20 cellular contexts compared by ENCODE assay signal in the genomic region with DNA sequence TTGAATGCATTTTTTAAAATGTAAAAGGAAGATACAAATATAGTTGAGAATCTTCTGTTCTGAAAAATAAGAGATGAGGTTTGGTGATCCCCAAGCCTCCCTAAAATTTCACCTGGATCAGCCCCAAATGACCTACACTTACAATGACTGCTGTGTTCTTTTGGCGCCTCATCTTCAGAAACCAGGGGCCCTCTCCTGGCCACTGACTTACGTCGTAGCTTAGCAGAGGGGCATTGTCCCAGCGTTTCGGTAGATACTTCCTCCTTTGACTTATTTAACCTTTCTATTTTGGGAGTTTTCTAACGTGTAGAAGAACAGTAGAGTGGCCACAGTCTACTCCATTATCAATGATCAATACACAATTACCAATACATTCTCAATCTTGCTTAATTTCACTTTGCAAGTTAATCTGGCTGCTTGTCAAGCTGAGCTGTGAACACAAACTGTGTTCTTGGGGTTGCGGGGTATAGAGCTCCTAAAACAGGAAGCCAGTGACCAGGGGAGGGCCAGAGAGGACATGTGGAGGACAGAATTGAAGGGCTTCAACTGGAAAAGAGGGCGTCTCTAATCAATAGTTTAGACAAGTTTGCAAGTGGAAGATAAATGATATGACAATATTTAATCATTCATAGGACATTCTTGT.
DNase-seq lines count a peak whose midpoint lies in the region; ATAC-seq, FAIRE-seq and TF ChIP-seq lines count a peak whose summit lies in the region.
"Had no signal": no experiment of that assay in that cellular context is flagged by ENCODE, and none has a peak within 500 bp of the region (broad histone marks: within the 10 kb centered on the region; RNA-seq: fewer than 3 reads in every experiment).

No MANE protein-coding gene starts in this region.

- H3K4me1 ChIP-seq in HepG2 (ENCODE audit: insufficient read depth, low read length) = no peaks in the 10 kb centered on the region
- peaks cover 0 to 34% (median 2%) of the 10 kb centered on the region in 4 donors for H3K4me1 ChIP-seq in tibial nerve

- no peaks in the 10 kb centered on the region for H4K20me1 ChIP-seq in HepG2 (ENCODE audit: insufficient read depth, low read length)

- H3K4me1 Mint-ChIP-seq in T-helper 17 cell = peaks cover 10% of the 10 kb centered on the region

- no peak overlapping the region for H3K4me3 Mint-ChIP-seq in T-helper 17 cell
- H3K4me3 Mint-ChIP-seq: activated CD4-positive, alpha-beta memory T cell treated with anti-CD3 and anti-CD28 coated beads, Interleukin-2, amount 10 ng/mL, durations not matched to agents 7 days and 5 days; CD8-positive, alpha-beta T cell; HFFc6 had no signal

- 92% methylated on average over 8 of the region's 8 CpGs for WGBS in HepG2 (ENCODE audit: low lambda C conversion rate)
- 66 to 76% methylated on average over 8 of the region's 8 CpGs for WGBS in tibial nerve, 2 donors

- H3K27ac Mint-ChIP-seq in T-helper 17 cell = peak overlapping the region; percentile 61
- H3K27ac Mint-ChIP-seq: activated CD4-positive, alpha-beta memory T cell treated with anti-CD3 and anti-CD28 coated beads, Interleukin-2, amount 10 ng/mL, durations not matched to agents 7 days and 5 days; CD8-positive, alpha-beta T cell; HFFc6 had no signal

- TF ChIP-seq EP300 in HepG2 (IDR thresholded peaks at IDR 0.05; ENCODE audit: low read depth in 2 of 2, low read length in 2 of 2) (no peak), HepG2 (CRISPR knock-in tag; IDR thresholded peaks at IDR 0.05; ENCODE audit: borderline replicate concordance) (no peak), tibial nerve (IDR thresholded peaks at IDR 0.05) (no peak)

- ATAC-seq in left ventricle myocardium superior (no peak), left cardiac atrium (no peak), T-helper 17 cell (no peak), HepG2 (no peak), HG02759 (IDR thresholded peaks at IDR 0.05; ENCODE audit: unreplicated experiment) (no peak)
- ATAC-seq: CD8-positive, alpha-beta T cell; psoas muscle; Right ventricle myocardium inferior had no signal

- POLR2A ChIA-PET in HepG2 (lab: Yijun Ruan, JAX) = no interaction called here

- FAIRE-seq in HepG2 (lab: Jason Lieb, UNC) (no peak), GM12891 (lab: Jason Lieb, UNC) (no peak)

- intact Hi-C loops in left ventricle myocardium superior (cut with micrococcal nuclease) (no loop called here), left cardiac atrium (cut with DNase I) (no loop called here), HepG2 (cut with micrococcal nuclease; ENCODE audit: unreplicated experiment) (no loop called here)

- no peak for TF ChIP-seq CTCF in HepG2 (CRISPR knock-in tag; IDR thresholded peaks at IDR 0.05)
- TF ChIP-seq CTCF in tibial nerve (IDR thresholded peaks at IDR 0.05) = no peak

- H2AFZ ChIP-seq in HepG2 (ENCODE audit: low read length) = no peak overlapping the region

- in situ Hi-C loops in HepG2 (cut with HindIII; ENCODE audit: extremely low pct_ligation_motif_present, low pct_unique_long_range_greater_than_20kb) = no loop called here

- CTCF ChIA-PET in HepG2 (lab: Yijun Ruan, JAX; ENCODE audit: low intra/inter-chr PET ratio, low total read pairs) = no interaction called here

- H3K36me3 ChIP-seq in HepG2 (replicated peaks in 1 of 2; ENCODE audit: control insufficient read depth in 1 of 2, insufficient read depth in 2 of 2, low read length in 2 of 2) = peaks cover 0 to 1% of the 10 kb centered on the region in 2 experiments; a peak in 3 of 5 replicates
- no peaks in the 10 kb centered on the region for H3K36me3 ChIP-seq in tibial nerve
- H3K36me3 ChIP-seq: esophagus squamous epithelium, heart right ventricle had no signal

- H3K4me3 ChIP-seq in HepG2 (replicated peaks in 1 of 3; ENCODE audit: insufficient read depth in 1 of 3, low read depth in 2 of 3, low read length in 3 of 3) (no peak overlapping the region), tibial nerve (no peak overlapping the region)
- H3K4me3 ChIP-seq: esophagus squamous epithelium, heart right ventricle, psoas muscle had no signal

- TF ChIP-seq POLR2A in HepG2 (IDR thresholded peaks at IDR 0.05; ENCODE audit: insufficient read depth in 1 of 2, low read depth in 2 of 2, low read length in 2 of 2) = no peak
- TF ChIP-seq POLR2A in GM12891 (IDR thresholded peaks at IDR 0.05; ENCODE audit: low read depth, low read length) = no peak
- TF ChIP-seq POLR2A in tibial nerve (IDR thresholded peaks at IDR 0.05) = no peak

- no peaks in the 10 kb centered on the region for H3K27me3 Mint-ChIP-seq in T-helper 17 cell
- H3K27me3 Mint-ChIP-seq: activated CD4-positive, alpha-beta memory T cell treated with anti-CD3 and anti-CD28 coated beads, Interleukin-2, amount 10 ng/mL, durations not matched to agents 7 days and 5 days had no signal

- no peak for TF ChIP-seq RAD21 in HepG2 (CRISPR knock-in tag; IDR thresholded peaks at IDR 0.05)

- H3K4me2 ChIP-seq in HepG2 (ENCODE audit: low read depth, low read length) = no peak overlapping the region

- H3K79me2 ChIP-seq in HepG2 (ENCODE audit: insufficient read depth, low read length) = no peaks in the 10 kb centered on the region

- no peak overlapping the region for H3K9ac ChIP-seq in HepG2 (ENCODE audit: insufficient read depth, low read depth, low read length)

- H3K36me3 Mint-ChIP-seq in T-helper 17 cell (ENCODE audit: low read depth) = peaks cover 2% of the 10 kb centered on the region
- H3K36me3 Mint-ChIP-seq: CD8-positive, alpha-beta T cell had no signal

- H3K27me3 ChIP-seq in HepG2 (ENCODE audit: control insufficient read depth in 1 of 2, insufficient read depth in 2 of 2, low read length in 2 of 2) = no peaks in the 10 kb centered on the region
- H3K27me3 ChIP-seq in tibial nerve = no peaks in the 10 kb centered on the region
- H3K27me3 ChIP-seq: esophagus squamous epithelium, heart right ventricle had no signal

- no TSS peak for BruUV-seq in HepG2 (replicated peaks; lab: Mats Ljungman, UMichigan)

- DNase-seq in left ventricle myocardium superior = peak; percentile 19
- DNase-seq in left cardiac atrium = no peak
- DNase-seq in T-helper 17 cell = no peak
- DNase-seq in HepG2 (ENCODE audit: low spot score) = no peak
- no peak for DNase-seq in HT-29 (ENCODE audit: low spot score)
- no peak for DNase-seq in GM12891 (ENCODE audit: insufficient read length, low spot score)
- no peak for DNase-seq in tibial nerve (ENCODE audit: low spot score in 2 of 2)
- DNase-seq: 8988T; activated CD4-positive, alpha-beta memory T cell treated with anti-CD3 and anti-CD28 coated beads, Interleukin-2, amount 10 ng/mL, durations not matched to agents 7 days and 5 days; anterior cingulate cortex; CD8-positive, alpha-beta T cell; cortex of kidney; esophagus squamous epithelium; heart right ventricle; HFFc6; NCI-H2029 treated with DMSO at 0.1 percent for 48 hours; NCI-H69; psoas muscle had no signal

- H3K9me3 ChIP-seq in T-helper 17 cell (ENCODE audit: control insufficient read depth, low read length, poor library complexity, severe bottlenecking) (no peaks in the 10 kb centered on the region), HepG2 (ENCODE audit: low read length) (no peaks in the 10 kb centered on the region), tibial nerve (no peaks in the 10 kb centered on the region)
- H3K9me3 ChIP-seq: esophagus squamous epithelium, heart right ventricle, psoas muscle had no signal

- H3K27ac ChIP-seq in HepG2 (ENCODE audit: extremely low read length, insufficient read depth, low read length) (no peak overlapping the region), tibial nerve (no peak overlapping the region)
- H3K27ac ChIP-seq: esophagus squamous epithelium, psoas muscle had no signal

TF ChIP-seq in HepG2, 621 proteins besides CTCF, POLR2A, EP300 and RAD21:
- TF ChIP-seq STAG1 (CRISPR knock-in tag; IDR thresholded peaks at IDR 0.05) (peak; percentile 33; the same call in 1 of the 2 replicates), RFX1 (IDR thresholded peaks at IDR 0.05) (no peak)

TF ChIP-seq in GM12891, 5 proteins besides CTCF, POLR2A, EP300 and RAD21:
- no peak for TF ChIP-seq POLR2AphosphoS5 (IDR thresholded peaks at IDR 0.05; ENCODE audit: low read depth, low read length)
- no peak for TF ChIP-seq SPI1 (IDR thresholded peaks at IDR 0.05; ENCODE audit: low read depth, low read length)
- no peak for TF ChIP-seq TAF1 (IDR thresholded peaks at IDR 0.05; ENCODE audit: low read depth, low read length)
- TF ChIP-seq PAX5 (IDR thresholded peaks at IDR 0.05; ENCODE audit: insufficient read depth, low read length, severe bottlenecking) = no peak
- no peak for TF ChIP-seq POU2F2 (IDR thresholded peaks at IDR 0.05; ENCODE audit: low read depth, low read length)
